ENCODE assay signal across 19 cellular contexts in genomic region chr6:6492675-6493074, GRCh38.
DNase-seq lines count a peak whose midpoint lies in the region; ATAC-seq, FAIRE-seq and TF ChIP-seq lines count a peak whose summit lies in the region.
"Had no signal": no experiment of that assay in that cellular context is flagged by ENCODE, and none has a peak within 500 bp of the region (broad histone marks: within the 10 kb centered on the region; RNA-seq: fewer than 3 reads in every experiment).

No MANE protein-coding gene starts in this region.

- no peaks in the 10 kb centered on the region for H3K27me3 ChIP-seq in BLaER1
- no peaks in the 10 kb centered on the region for H3K27me3 ChIP-seq in BLaER1 treated with 17β-estradiol and CSF1 and Interleukin-3, amounts not matched to agents 10 nM and 100 nM
- no peaks in the 10 kb centered on the region for H3K27me3 ChIP-seq in bronchial epithelial cell (ENCODE audit: control insufficient read depth, insufficient read depth, low read length)
- H3K27me3 ChIP-seq in ascending aorta, result no peaks in the 10 kb centered on the region
- H3K27me3 ChIP-seq: BE2C had no signal

- ATAC-seq in GM21723 (IDR thresholded peaks at IDR 0.05; ENCODE audit: unreplicated experiment), result no peak
- ATAC-seq: HCT116 had no signal

- H3K4me2 ChIP-seq in BLaER1, result peak overlapping the region; percentile 73
- H3K4me2 ChIP-seq in BLaER1 treated with 17β-estradiol and CSF1 and Interleukin-3, amounts not matched to agents 10 nM and 100 nM, result peak overlapping the region; percentile 61 to 86 (median 79)

- H3K36me3 ChIP-seq in BLaER1, result no peaks in the 10 kb centered on the region
- H3K36me3 ChIP-seq in BLaER1 treated with 17β-estradiol and CSF1 and Interleukin-3, amounts not matched to agents 10 nM and 100 nM, result no peaks in the 10 kb centered on the region
- H3K36me3 ChIP-seq in bronchial epithelial cell (ENCODE audit: control insufficient read depth, insufficient read depth, low read length), result no peaks in the 10 kb centered on the region
- H3K36me3 ChIP-seq in ascending aorta, result no peaks in the 10 kb centered on the region
- H3K36me3 ChIP-seq: BE2C had no signal

- FAIRE-seq in bronchial epithelial cell (lab: Jason Lieb, UNC), result peak; percentile 64
- FAIRE-seq: A204.1, GM19239, H54 had no signal

- H3K4me1 ChIP-seq in BLaER1 (peaks cover 62% of the 10 kb centered on the region), ascending aorta (no peaks in the 10 kb centered on the region)
- peaks cover 42 to 72% (median 57%) of the 10 kb centered on the region in 10 experiments for H3K4me1 ChIP-seq in BLaER1 treated with 17β-estradiol and CSF1 and Interleukin-3, amounts not matched to agents 10 nM and 100 nM
- H3K4me1 ChIP-seq: BE2C had no signal

- peak overlapping the region; percentile 64; the same call in 1 of the 2 replicates for H3K27ac ChIP-seq in BLaER1
- H3K27ac ChIP-seq in BLaER1 treated with 17β-estradiol and CSF1 and Interleukin-3, amounts not matched to agents 10 nM and 100 nM, result peak overlapping the region in 5 of 11 experiments; percentile 6 to 57 (median 32); a peak in 8 of 22 replicates
- no peak overlapping the region for H3K27ac ChIP-seq in ascending aorta
- H3K27ac ChIP-seq: GM23248, HL-60 had no signal

- intact Hi-C loops in ascending aorta (cut with DNase I), result no loop called here

- no peaks in the 10 kb centered on the region for H3K9me3 ChIP-seq in BLaER1
- H3K9me3 ChIP-seq in BLaER1 treated with 17β-estradiol and CSF1 and Interleukin-3, amounts not matched to agents 10 nM and 100 nM (replicated peaks in 1 of 11), result peaks cover 0 to 8% (median 0%) of the 10 kb centered on the region in 11 experiments; a peak in 4 of 22 replicates
- H3K9me3 ChIP-seq in ascending aorta, result no peaks in the 10 kb centered on the region
- H3K9me3 ChIP-seq: BE2C had no signal

- H3K4me3 ChIP-seq in BLaER1 (no peak overlapping the region), bronchial epithelial cell (ENCODE audit: low read depth, low read length) (no peak overlapping the region), ascending aorta (no peak overlapping the region)
- H3K4me3 ChIP-seq in BLaER1 treated with 17β-estradiol and CSF1 and Interleukin-3, amounts not matched to agents 10 nM and 100 nM, result no peak overlapping the region
- H3K4me3 ChIP-seq: GM23248 had no signal

- DNase-seq in bronchial epithelial cell (ENCODE audit: low read depth) (no peak), kidney tubule cell (ENCODE audit: low spot score) (peak; percentile 8), ascending aorta (ENCODE audit: low spot score in 2 of 2) (no peak)
- DNase-seq: ACHN; BE2C; CD4-positive, alpha-beta memory T cell; DMS153; DMS79; GDM1; GM23248; HFFc6 had no signal

- TF ChIP-seq CTCF in bronchial epithelial cell (IDR thresholded peaks at IDR 0.05; ENCODE audit: insufficient read depth, low read length, severe bottlenecking) (no peak), ascending aorta (IDR thresholded peaks at IDR 0.05) (no peak)

- no peak overlapping the region for H3K9ac ChIP-seq in BLaER1
- no peak overlapping the region; a peak in 1 of 22 replicates for H3K9ac ChIP-seq in BLaER1 treated with 17β-estradiol and CSF1 and Interleukin-3, amounts not matched to agents 10 nM and 100 nM
- H3K9ac ChIP-seq: GM23248 had no signal

- H4K20me1 ChIP-seq in BLaER1, result no peaks in the 10 kb centered on the region
- H4K20me1 ChIP-seq in BLaER1 treated with 17β-estradiol and CSF1 and Interleukin-3, amounts not matched to agents 10 nM and 100 nM, result no peaks in the 10 kb centered on the region
